Comparison of ENCODE assay signal across 8 cellular contexts in the genomic region with DNA sequence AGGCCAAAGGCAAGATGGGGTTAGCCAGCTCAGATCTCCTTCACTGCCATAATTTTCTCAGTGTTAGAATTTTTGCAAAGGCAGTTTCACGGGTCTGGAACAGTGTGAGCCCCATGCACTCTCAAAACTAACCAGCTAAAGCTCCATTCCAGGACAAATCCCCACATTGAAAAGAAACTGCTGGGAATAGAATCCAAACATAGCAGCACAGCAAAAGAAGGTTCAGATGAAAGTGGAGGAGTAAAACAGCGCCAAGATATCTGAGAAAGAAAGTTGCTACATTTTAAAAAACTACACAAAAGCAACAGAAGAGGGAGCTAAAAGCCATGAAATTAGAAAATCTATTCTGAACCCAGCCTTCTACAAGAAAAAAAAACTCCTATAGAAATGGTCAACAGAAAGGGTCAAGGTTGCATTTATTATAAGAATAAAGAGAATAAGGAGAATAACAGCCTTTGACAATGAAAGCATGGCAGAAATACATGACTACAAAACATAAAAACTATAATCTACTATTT. TPM values are rescaled to one million over a fixed set of nuclear protein-coding genes. Genes with fewer than 3 reads are reported as not detected.
DNase-seq lines count a peak whose midpoint lies in the region; ATAC-seq and TF ChIP-seq lines count a peak whose summit lies in the region.

No MANE protein-coding gene starts in this region.

- H3F3A ChIP-seq in GM23248 (ENCODE audit: insufficient read depth) (no peaks in the 10 kb centered on the region), SK-N-SH (replicated peaks; ENCODE audit: insufficient read depth) (no peaks in the 10 kb centered on the region)

- WGBS in GM23248 (ENCODE audit: low coverage in 1 of 2, low lambda C conversion rate in 2 of 2, missing lambda C conversion rate in 2 of 2), 2 experiments, result 3 to 7% methylated on average over 2 of the region's 2 CpGs
- WGBS in SK-N-SH (ENCODE audit: low lambda C conversion rate), result 3% methylated on average over 2 of the region's 2 CpGs

- H3K4me1 ChIP-seq in GM23248 (ENCODE audit: insufficient read depth), result no peaks in the 10 kb centered on the region
- H3K4me1 ChIP-seq in SK-N-SH (ENCODE audit: control insufficient read depth in 1 of 2, insufficient read depth in 2 of 2, low read depth in 1 of 2, low read length in 1 of 2), result no peaks in the 10 kb centered on the region

- H3K27ac ChIP-seq in GM23248, result no peak overlapping the region
- no peak overlapping the region for H3K27ac ChIP-seq in SK-N-SH (ENCODE audit: low read depth in 2 of 2, low read length in 1 of 2)

- no peak for TF ChIP-seq EP300 in SK-N-SH (IDR thresholded peaks at IDR 0.05; ENCODE audit: borderline replicate concordance in 1 of 2, low read depth in 1 of 2, low read length in 1 of 2)

- CTCF ChIA-PET in SK-N-SH (lab: Yijun Ruan, JAX), result interaction anchor here (0.7 to 2.5 kb wide), 10 partner anchors 10 to 212 kb away, joined by 3 to 17 read pairs (median 3); no protein-coding TSS in a partner anchor

- TF ChIP-seq CTCF in AG09319 (IDR thresholded peaks at IDR 0.05; ENCODE audit: low read depth, low read length) (peak; percentile 28), SK-N-SH (IDR thresholded peaks at IDR 0.05) (peak; percentile 64)

- no peaks in the 10 kb centered on the region for H4K20me1 ChIP-seq in GM23248 (ENCODE audit: insufficient read depth)
- H4K20me1 ChIP-seq in SK-N-SH (ENCODE audit: insufficient read depth), result no peaks in the 10 kb centered on the region

- POLR2A ChIA-PET in SK-N-SH (lab: Yijun Ruan, JAX), result no interaction called here

- H3K4me2 ChIP-seq in GM23248 (ENCODE audit: unreplicated experiment), result no peak overlapping the region
- no peak overlapping the region for H3K4me2 ChIP-seq in SK-N-SH

- in situ Hi-C loops in GM23248 (cut with MboI), result loop anchor here (25.0 kb wide), 1 partner anchor 208 kb away; no protein-coding TSS in a partner anchor

- H3K79me2 ChIP-seq in GM23248 (ENCODE audit: insufficient read depth) (no peaks in the 10 kb centered on the region), SK-N-SH (ENCODE audit: insufficient read depth) (no peaks in the 10 kb centered on the region)

- H3K36me3 ChIP-seq in GM23248 (ENCODE audit: low read depth), result no peaks in the 10 kb centered on the region
- no peaks in the 10 kb centered on the region for H3K36me3 ChIP-seq in SK-N-SH (replicated peaks in 1 of 2; ENCODE audit: control insufficient read depth in 1 of 2, insufficient read depth in 2 of 2, low read length in 1 of 2)

- H3K27me3 ChIP-seq in GM23248 (replicated peaks; ENCODE audit: insufficient read depth) (no peaks in the 10 kb centered on the region), SK-N-SH (ENCODE audit: insufficient read depth) (no peaks in the 10 kb centered on the region; the same call in 1 of the 2 replicates)

- H3K9me3 ChIP-seq in GM23248 (ENCODE audit: low read depth), result no peaks in the 10 kb centered on the region
- no peaks in the 10 kb centered on the region for H3K9me3 ChIP-seq in SK-N-SH

- H3K9ac ChIP-seq in GM23248, result no peak overlapping the region
- H3K9ac ChIP-seq in SK-N-SH, result no peak overlapping the region

- ATAC-seq in GM18502 (IDR thresholded peaks at IDR 0.05; ENCODE audit: poor library complexity, unreplicated experiment) (no peak), HG03565 (IDR thresholded peaks at IDR 0.05; ENCODE audit: unreplicated experiment) (no peak)

- TF ChIP-seq RAD21 in SK-N-SH (IDR thresholded peaks at IDR 0.05; ENCODE audit: low read length), result peak; percentile 65

- H3K9me2 ChIP-seq in GM23248 (ENCODE audit: insufficient read depth) (no peaks in the 10 kb centered on the region), SK-N-SH (peaks cover 4% of the 10 kb centered on the region; the same call in 1 of the 2 replicates)

- H3K4me3 ChIP-seq in GM23248 (no peak overlapping the region), SK-N-SH (ENCODE audit: low read depth in 2 of 2, low read length in 1 of 2) (no peak overlapping the region)

- DNase-seq in AG09319 (ENCODE audit: extremely low read depth, low read depth), result no peak
- DNase-seq in GM23248, result peak; percentile 47
- peak; percentile 17 for DNase-seq in SK-N-SH
- DNase-seq in globus pallidus (ENCODE audit: low spot score), result peak; percentile 14
- DNase-seq in NK-92 treated with Interleukin-12 subunit alpha and Interleukin-12 subunit beta, amount 100 ng/mL, for 24 hours (lab: John Stamatoyannopoulos, UW), result no peak
- no peak for DNase-seq in iPS-NIHi11 (ENCODE audit: low spot score)

- H2AFZ ChIP-seq in GM23248 (peak overlapping the region; percentile 69; the same call in 1 of the 2 replicates), SK-N-SH (ENCODE audit: low read depth) (peak overlapping the region; percentile 85; the same call in 1 of the 2 replicates)

TF ChIP-seq in SK-N-SH, 30 proteins besides CTCF, POLR2A, EP300 and RAD21:
- TF ChIP-seq SMC3 (IDR thresholded peaks at IDR 0.05; ENCODE audit: low read depth, low read length) (peak; percentile 24), FOSL2 (IDR thresholded peaks at IDR 0.05; ENCODE audit: borderline replicate concordance, low read depth) (no peak)

RNA-seq across cellular contexts. Expression of gene SLC7A3, which starts 39.6 kb away (rescaled TPM):
- total RNA-seq in GM23248 (2014; rRNA removed; shearing (Covaris generic)), result 0.11 and 0.25 TPM in 2 replicates
- polyA plus RNA-seq in GM23248 (2016; fragmentation: Nextera tagmentation; extraction: Ambion mirVana) (not detected in 2 replicates), SK-N-SH (2012; rRNA removed) (not detected in 2 replicates)
- 0.03 TPM in 1 of 2 replicates, not detected in the other for polyA plus RNA-seq in SK-N-SH (2012; cell fraction: cytosol; rRNA removed)
- polyA plus RNA-seq in SK-N-SH (2012; cell fraction: nucleus; rRNA removed), result not detected in 2 replicates

Comparison
In these comparisons a context has a peak if more than half of its experiments do, and no peak if none do; other contexts are left out.
1. DNase-seq: peak in GM23248 (single experiment), SK-N-SH (single experiment) and globus pallidus (single experiment); none in AG09319 (single experiment), NK-92 treated with Interleukin-12 subunit alpha and Interleukin-12 subunit beta, amount 100 ng/mL, for 24 hours (single experiment) and iPS-NIHi11 (single experiment).